Comparison of ENCODE assay signal across 8 cellular contexts in the genomic region with DNA sequence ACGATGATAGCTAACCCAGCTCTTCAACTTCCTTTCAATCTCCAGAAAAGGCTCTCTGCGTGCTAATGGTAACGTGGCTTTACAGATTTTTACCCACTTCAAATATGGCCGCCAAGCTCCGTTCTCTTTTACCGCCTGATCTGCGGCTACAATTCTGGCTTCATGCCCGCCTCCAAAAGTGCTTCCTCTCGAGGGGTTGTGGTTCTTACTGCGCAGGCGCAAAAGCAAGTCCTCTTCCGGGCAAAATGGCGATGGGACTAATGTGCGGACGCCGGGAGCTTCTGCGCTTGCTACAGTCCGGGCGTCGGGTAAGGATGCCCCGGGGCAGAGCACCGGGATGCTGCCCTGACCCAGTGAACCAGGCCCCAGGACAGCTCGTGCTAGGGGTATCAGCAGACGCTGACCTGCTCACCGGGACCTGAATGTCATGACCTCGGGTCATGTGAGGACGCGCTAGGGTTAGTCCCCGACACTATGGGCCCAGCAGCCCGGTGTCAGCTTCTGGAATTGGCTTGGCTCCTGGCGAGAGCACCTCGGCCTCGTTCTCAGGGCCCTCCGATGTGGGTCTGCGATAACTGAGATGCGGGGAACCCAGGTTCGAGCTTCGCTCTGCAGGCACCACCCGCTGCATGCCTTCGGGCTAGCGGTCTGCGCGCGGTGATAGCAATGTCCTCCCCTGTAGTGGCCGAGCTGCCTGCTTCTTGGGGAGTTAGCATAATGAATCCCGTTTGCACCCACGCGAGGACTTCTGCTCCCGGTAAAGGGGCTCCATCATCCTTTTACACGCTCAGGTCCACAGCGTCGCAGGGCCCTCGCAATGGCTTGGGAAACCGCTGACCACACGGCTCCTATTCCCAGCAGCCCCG. TPM values are rescaled to one million over a fixed set of nuclear protein-coding genes. Genes with fewer than 3 reads are reported as not detected.
DNase-seq lines count a peak whose midpoint lies in the region; ATAC-seq and TF ChIP-seq lines count a peak whose summit lies in the region.

A gene (plus strand): TSS at position 232 of the 866 bp plus-strand sequence. CDS start 14 bp downstream, at position 246.

- H3K4me3 ChIP-seq in heart left ventricle = peak within 1 kb of the TSS; percentile 44 to 97 (median 84)

- peaks cover 0 to 41% (median 38%) of the 10 kb centered on the region in 9 donors for H3K36me3 ChIP-seq in heart left ventricle

- TF ChIP-seq CTCF in heart left ventricle (IDR thresholded peaks at IDR 0.05) (no peak), type B pancreatic cell (conservative IDR thresholded peaks at IDR 0.05) (no peak)

- peaks cover 3 to 10% (median 8%) of the 10 kb centered on the region in 3 donors for H3K9me3 Mint-ChIP-seq in T-cell
- peaks cover 18% of the 10 kb centered on the region for H3K9me3 Mint-ChIP-seq in type B pancreatic cell

- peaks cover 0 to 34% (median 23%) of the 10 kb centered on the region in 12 donors for H3K4me1 ChIP-seq in heart left ventricle

- H3K27me3 Mint-ChIP-seq in T-cell (no peaks in the 10 kb centered on the region), type B pancreatic cell (no peaks in the 10 kb centered on the region)

- POLR2A ChIA-PET in T-cell (lab: Charles Lee) = interaction anchor here (0.5 to 1.4 kb wide), 14 partner anchors 47 to 1382 kb away, joined by 3 to 13 read pairs (median 3); a partner anchor contains a TSS

- H3K36me3 Mint-ChIP-seq in T-cell (peaks cover 46% of the 10 kb centered on the region), type B pancreatic cell (peaks cover 26% of the 10 kb centered on the region)

- TF ChIP-seq POLR2A in GM10847 (IDR thresholded peaks at IDR 0.05; ENCODE audit: extremely low read depth, insufficient read length) (peak; percentile 87), heart left ventricle (IDR thresholded peaks at IDR 0.05) (peak in 1 of 2 donors; percentile 63)

- ATAC-seq in HG02759 (IDR thresholded peaks at IDR 0.05; ENCODE audit: unreplicated experiment) = peak; percentile 81
- ATAC-seq in T-cell (replicated peaks in 1 of 4) = peak; percentile 90 to 95 (median 94)
- ATAC-seq in heart left ventricle = peak; percentile 92 to 97 (median 94)

- intact Hi-C loops in heart left ventricle (cut with DNase I) = loop anchor here in 3 of 10 donors (5.0 to 10.0 kb wide), 3 partner anchors 172 to 192 kb away; a partner anchor contains a TSS

- H3K27ac ChIP-seq in adipose tissue (ENCODE audit: low read depth, low read length) (no peak within 1 kb of the TSS), heart left ventricle (peak within 1 kb of the TSS; percentile 69 to 93 (median 88))

- CTCF ChIA-PET in T-cell (lab: Charles Lee) = interaction anchor here (0.6 to 1.8 kb wide), 14 partner anchors 17 to 211 kb away, joined by 3 to 13 read pairs (median 6); a partner anchor contains a TSS

- WGBS in adipose tissue, 3 donors = 0 to 1% (median 0%) methylated on average over 56 of the region's 56 CpGs
- 0% methylated on average over 41 to 56 of the region's 56 CpGs for WGBS in heart left ventricle, 4 donors

- H3K4me1 Mint-ChIP-seq in T-cell (peaks cover 33 to 41% (median 35%) of the 10 kb centered on the region in 3 donors), type B pancreatic cell (ENCODE audit: unreplicated experiment) (peaks cover 18% of the 10 kb centered on the region)

- H3K9me3 ChIP-seq in heart left ventricle = peaks cover 0 to 14% (median 2%) of the 10 kb centered on the region in 12 donors

- H3K4me3 Mint-ChIP-seq in T-cell (peak within 1 kb of the TSS; percentile 85 to 91 (median 88)), type B pancreatic cell (peak within 1 kb of the TSS; percentile 93)

- DNase-seq in NCI-H1436 treated with DMSO at 0.1 percent for 48 hours (lab: John Stamatoyannopoulos, UW) = peak; percentile 83
- DNase-seq in T-cell = peak; percentile 89 to 99 (median 96)
- peak; percentile 97 to 99 (median 99) for DNase-seq in heart left ventricle
- peak; percentile 98 for DNase-seq in pons (ENCODE audit: low spot score)
- DNase-seq in type B pancreatic cell (ENCODE audit: extremely low spot score, unreplicated experiment) = peak; percentile 95

- peak within 1 kb of the TSS; percentile 93 to 98 for H3K27ac Mint-ChIP-seq in T-cell
- peak within 1 kb of the TSS; percentile 97 for H3K27ac Mint-ChIP-seq in type B pancreatic cell

- H3K27me3 ChIP-seq in heart left ventricle = no peaks in the 10 kb centered on the region

RNA-seq across cellular contexts. Expression of the gene that starts here (rescaled TPM):
- total RNA-seq in T-cell (100 to 1,000 TPM; 130 to 152 (median 136) TPM), heart left ventricle (100 to 1,000 TPM in 7 of 9 donors, 10 to 100 TPM in 2; 91.5 to 205 (median 143) TPM), type B pancreatic cell (ENCODE audit: low replicate concordance) (137 and 160 TPM in 2 replicates)
- polyA plus RNA-seq in adipose tissue (100 to 1,000 TPM in 1 of 3 donors, 10 to 100 TPM in 2; 72.7 to 123 (median 83.9) TPM), heart left ventricle (100 to 1,000 TPM; 139 to 162 TPM)
